In genomic region chr11:75561426-75562047, GRCh38 we compare ENCODE assay signal across 8 cellular contexts. TPM values are rescaled to one million over a fixed set of nuclear protein-coding genes. Genes with fewer than 3 reads are reported as not detected.
DNase-seq lines count a peak whose midpoint lies in the region; TF ChIP-seq lines count a peak whose summit lies in the region.

No MANE protein-coding gene starts in this region.

- peaks cover 50% of the 10 kb centered on the region for H3K4me1 Mint-ChIP-seq in Caco-2 (ENCODE audit: low read depth, unreplicated experiment)

- WGBS in HUES64: 8% methylated on average over 21 of the region's 21 CpGs
- WGBS in ectodermal cell, 2 experiments: 16% methylated on average over 21 of the region's 21 CpGs

- H3K36me3 ChIP-seq in Caco-2 (ENCODE audit: control insufficient read depth, insufficient read depth, low read length) (peaks cover 6% of the 10 kb centered on the region), HUES64 (ENCODE audit: insufficient read depth, low read length) (peaks cover 22% of the 10 kb centered on the region), ectodermal cell (ENCODE audit: control insufficient read depth, insufficient read depth, low read length) (peaks cover 3% of the 10 kb centered on the region), neuron (ENCODE audit: insufficient read depth, low read length) (peaks cover 4% of the 10 kb centered on the region)

- no peaks in the 10 kb centered on the region for H3K27me3 Mint-ChIP-seq in Caco-2 (ENCODE audit: insufficient read depth, unreplicated experiment)

- H2AFZ ChIP-seq in neuron (ENCODE audit: low read depth, low read length): peak overlapping the region; percentile 39

- no peak for TF ChIP-seq CTCF in Caco-2 (IDR thresholded peaks at IDR 0.05; ENCODE audit: insufficient read depth in 1 of 2, low read depth in 1 of 2, low read length in 1 of 2, severe bottlenecking in 1 of 2, unreplicated experiment in 1 of 2)

- H3K4me1 ChIP-seq in Caco-2 (peaks cover 71% of the 10 kb centered on the region), HUES64 (ENCODE audit: insufficient read depth, low read length) (peaks cover 65% of the 10 kb centered on the region), ectodermal cell (ENCODE audit: control insufficient read depth, insufficient read depth, low read length) (peaks cover 64% of the 10 kb centered on the region), neuron (ENCODE audit: insufficient read depth, low read length) (peaks cover 49% of the 10 kb centered on the region)

- H3K27ac Mint-ChIP-seq in Caco-2 (ENCODE audit: unreplicated experiment): peak overlapping the region; percentile 95

- POLR2A ChIA-PET in Caco-2 (lab: Charles Lee): interaction anchor here (0.7 to 2.3 kb wide), 7 partner anchors 8 to 225 kb away, joined by 4 to 17 read pairs (median 4); no protein-coding TSS in a partner anchor

- no peaks in the 10 kb centered on the region for H3K27me3 ChIP-seq in Caco-2 (replicated peaks; ENCODE audit: control insufficient read depth, insufficient read depth, low read length)
- no peaks in the 10 kb centered on the region for H3K27me3 ChIP-seq in HUES64 (ENCODE audit: insufficient read depth, low read length)
- H3K27me3 ChIP-seq in ectodermal cell (ENCODE audit: control insufficient read depth, insufficient read depth, low read length, poor library complexity, severe bottlenecking): no peaks in the 10 kb centered on the region
- H3K27me3 ChIP-seq in neuron (ENCODE audit: insufficient read depth, low read length): no peaks in the 10 kb centered on the region

- H3K4me3 Mint-ChIP-seq in Caco-2 (ENCODE audit: unreplicated experiment): peak overlapping the region; percentile 93

- CTCF ChIA-PET in Caco-2 (lab: Charles Lee): interaction anchor here (0.7 to 1.9 kb wide), 6 partner anchors 19 to 723 kb away, joined by 3 to 6 read pairs (median 3); no protein-coding TSS in a partner anchor

- H3K27ac ChIP-seq in HUES64 (ENCODE audit: low read depth, low read length): peak overlapping the region; percentile 99
- H3K27ac ChIP-seq in ectodermal cell (ENCODE audit: insufficient read depth, low read depth, low read length, poor library complexity, severe bottlenecking): peak overlapping the region; percentile 99

- no TSS peak for BruUV-seq in Caco-2 (replicated peaks; lab: Mats Ljungman, UMichigan)

- H3K9me3 ChIP-seq in Caco-2 (no peaks in the 10 kb centered on the region), HUES64 (ENCODE audit: insufficient read depth, low read depth, low read length) (no peaks in the 10 kb centered on the region), ectodermal cell (ENCODE audit: control insufficient read depth, low read length) (no peaks in the 10 kb centered on the region), neuron (ENCODE audit: low read length) (no peaks in the 10 kb centered on the region)

- H3K9ac ChIP-seq in HUES64 (ENCODE audit: low read depth, low read length): peak overlapping the region; percentile 99

- H3K4me3 ChIP-seq in Caco-2 (ENCODE audit: low read depth, low read length) (peak overlapping the region; percentile 51), HUES64 (ENCODE audit: low read length) (peak overlapping the region; percentile 92), ectodermal cell (ENCODE audit: insufficient read depth, low read depth, low read length) (peak overlapping the region; percentile 81), neuron (ENCODE audit: low read length) (peak overlapping the region; percentile 91)

- peaks cover 46% of the 10 kb centered on the region for H3K36me3 Mint-ChIP-seq in Caco-2 (ENCODE audit: insufficient read depth, unreplicated experiment)

- DNase-seq in Caco-2: no peak
- no peak for DNase-seq in NCI-H2107 (lab: John Stamatoyannopoulos, UW)
- no peak for DNase-seq in stimulated activated CD4-positive, alpha-beta T cell treated with anti-CD3 and anti-CD28 coated beads, Interleukin-4, amount 100 ng/mL, for 24 hours
- DNase-seq in stimulated activated CD4-positive, alpha-beta T cell treated with anti-CD3 and anti-CD28 coated beads, Interleukin-4, amount 100 ng/mL, for 4 hours: no peak
- DNase-seq in NCI-H526 treated with DMSO at 0.1 percent for 48 hours (lab: John Stamatoyannopoulos, UW): no peak

- H3K9me3 Mint-ChIP-seq in Caco-2 (ENCODE audit: unreplicated experiment): no peaks in the 10 kb centered on the region

- intact Hi-C loops in Caco-2 (cut with micrococcal nuclease; ENCODE audit: unreplicated experiment): loop anchor here (1.0 kb wide), 3 partner anchors 14 to 72 kb away; no protein-coding TSS in a partner anchor

RNA-seq across cellular contexts. Expression of gene SERPINH1, which starts 0.5 kb away (rescaled TPM):
- total RNA-seq in Caco-2 (2022): 481 and 528 TPM in 2 replicates
- polyA plus RNA-seq in HUES64 (2013, experiment 1 of 2): 358 TPM
- 392 TPM for polyA plus RNA-seq in HUES64 (2013, experiment 2 of 2)
- 462 TPM for polyA plus RNA-seq in ectodermal cell (2013, experiment 1 of 4)
- 419 TPM for polyA plus RNA-seq in ectodermal cell (2013, experiment 2 of 4)
- polyA plus RNA-seq in ectodermal cell (2013, experiment 3 of 4): 346 TPM
- 367 TPM for polyA plus RNA-seq in ectodermal cell (2013, experiment 4 of 4)

RNA-seq across cellular contexts. Expression of gene GDPD5, which starts 35.8 kb away (rescaled TPM):
- total RNA-seq in Caco-2 (2022): 25.7 and 28.6 TPM in 2 replicates
- 6.2 TPM for polyA plus RNA-seq in HUES64 (2013, experiment 1 of 2)
- 5.5 TPM for polyA plus RNA-seq in HUES64 (2013, experiment 2 of 2)
- polyA plus RNA-seq in ectodermal cell (2013, experiment 1 of 4): 20.0 TPM
- polyA plus RNA-seq in ectodermal cell (2013, experiment 2 of 4): 29.6 TPM
- polyA plus RNA-seq in ectodermal cell (2013, experiment 3 of 4): 17.2 TPM
- 18.5 TPM for polyA plus RNA-seq in ectodermal cell (2013, experiment 4 of 4)
